ENCODE assay signal across 1 cellular context in the genomic region with DNA sequence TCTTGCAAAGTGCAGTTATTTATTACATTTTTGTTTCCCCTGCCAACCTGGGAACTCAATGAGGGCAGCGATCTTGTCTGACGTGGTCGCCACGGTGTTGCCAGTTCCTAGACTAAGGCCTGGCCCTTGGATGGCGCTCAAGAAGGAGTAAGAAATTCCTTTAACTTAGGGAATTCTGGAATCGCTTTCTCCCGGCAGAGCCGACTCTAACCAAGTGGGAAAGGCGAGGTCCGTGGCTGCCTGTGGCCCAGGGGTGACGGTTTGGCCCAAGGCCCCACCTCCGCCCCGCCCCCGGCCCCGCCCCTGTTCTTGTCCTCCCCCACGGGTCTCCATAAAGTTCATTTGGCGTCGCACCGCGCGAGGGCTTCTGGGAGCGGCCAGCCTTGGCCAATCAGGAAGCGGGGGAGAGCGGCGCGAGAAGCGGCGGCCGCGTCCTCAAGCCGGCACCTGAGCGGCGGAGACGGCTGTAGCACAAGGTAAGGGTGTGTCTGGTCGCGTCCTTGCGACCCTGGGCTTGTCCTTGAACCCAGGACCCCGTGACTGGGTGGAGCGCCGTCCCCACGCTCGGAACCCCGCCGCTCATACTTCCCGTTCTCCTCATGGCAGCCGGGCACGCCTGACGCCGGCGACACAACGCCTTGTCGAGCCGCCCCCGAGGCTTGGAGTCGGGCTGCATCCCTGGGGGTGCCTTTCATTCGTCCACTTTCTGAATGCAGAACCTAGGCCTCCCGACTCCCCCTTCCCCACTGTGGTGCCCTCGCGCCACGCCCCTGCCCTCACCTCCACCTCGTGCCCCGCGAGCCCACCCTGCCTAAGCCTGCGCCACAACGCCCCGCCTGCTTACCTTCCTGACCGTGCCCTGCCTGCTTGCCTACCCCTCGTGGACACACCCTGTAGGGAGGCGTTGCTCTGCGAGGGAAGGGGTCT.
TF ChIP-seq lines count a peak whose summit lies in the region.

A gene (plus strand): TSS at position 394 of the 927 bp plus-strand sequence. CDS start 18,119 bp downstream, outside the sequence.

TF ChIP-seq in HEK293, 187 proteins besides CTCF, POLR2A, EP300 and RAD21 (continued from another document):
- 0 out of 2 replicates have a peak, but pooled peaks have one; percentile 31 for TF ChIP-seq ZNF837 (tag by site-specific recombination; IDR thresholded peaks at IDR 0.05)
- TF ChIP-seq ZNF558 (tag by site-specific recombination; IDR thresholded peaks at IDR 0.05) = no peak
- no peak for TF ChIP-seq ZNF311 (tag by site-specific recombination; IDR thresholded peaks at IDR 0.05; ENCODE audit: borderline replicate concordance)
- TF ChIP-seq ZNF133 (tag by site-specific recombination; IDR thresholded peaks at IDR 0.05) = 0 out of 2 replicates have a peak, but pooled peaks have one; percentile 15
- no peak for TF ChIP-seq ZNF112 (tag by site-specific recombination; IDR thresholded peaks at IDR 0.05)
- TF ChIP-seq ZFP37 (tag by site-specific recombination; IDR thresholded peaks at IDR 0.05) = no peak
- TF ChIP-seq, protein P1, sequence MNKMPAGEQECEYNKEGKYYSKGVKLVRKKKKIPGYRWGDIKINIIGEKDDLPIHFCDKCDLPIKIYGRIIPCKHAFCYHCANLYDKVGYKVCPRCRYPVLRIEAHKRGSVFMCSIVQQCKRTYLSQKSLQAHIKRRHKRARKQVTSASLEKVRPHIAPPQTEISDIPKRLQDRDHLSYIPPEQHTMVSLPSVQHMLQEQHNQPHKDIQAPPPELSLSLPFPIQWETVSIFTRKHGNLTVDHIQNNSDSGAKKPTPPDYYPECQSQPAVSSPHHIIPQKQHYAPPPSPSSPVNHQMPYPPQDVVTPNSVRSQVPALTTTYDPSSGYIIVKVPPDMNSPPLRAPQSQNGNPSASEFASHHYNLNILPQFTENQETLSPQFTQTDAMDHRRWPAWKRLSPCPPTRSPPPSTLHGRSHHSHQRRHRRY (tag by site-specific recombination; IDR thresholded peaks at IDR 0.05) = no peak
- no peak for TF ChIP-seq ZNF792 (tag by site-specific recombination; IDR thresholded peaks at IDR 0.05)
- peak; percentile 72 for TF ChIP-seq ZNF600 (tag by site-specific recombination; IDR thresholded peaks at IDR 0.05)
- TF ChIP-seq, protein P2, sequence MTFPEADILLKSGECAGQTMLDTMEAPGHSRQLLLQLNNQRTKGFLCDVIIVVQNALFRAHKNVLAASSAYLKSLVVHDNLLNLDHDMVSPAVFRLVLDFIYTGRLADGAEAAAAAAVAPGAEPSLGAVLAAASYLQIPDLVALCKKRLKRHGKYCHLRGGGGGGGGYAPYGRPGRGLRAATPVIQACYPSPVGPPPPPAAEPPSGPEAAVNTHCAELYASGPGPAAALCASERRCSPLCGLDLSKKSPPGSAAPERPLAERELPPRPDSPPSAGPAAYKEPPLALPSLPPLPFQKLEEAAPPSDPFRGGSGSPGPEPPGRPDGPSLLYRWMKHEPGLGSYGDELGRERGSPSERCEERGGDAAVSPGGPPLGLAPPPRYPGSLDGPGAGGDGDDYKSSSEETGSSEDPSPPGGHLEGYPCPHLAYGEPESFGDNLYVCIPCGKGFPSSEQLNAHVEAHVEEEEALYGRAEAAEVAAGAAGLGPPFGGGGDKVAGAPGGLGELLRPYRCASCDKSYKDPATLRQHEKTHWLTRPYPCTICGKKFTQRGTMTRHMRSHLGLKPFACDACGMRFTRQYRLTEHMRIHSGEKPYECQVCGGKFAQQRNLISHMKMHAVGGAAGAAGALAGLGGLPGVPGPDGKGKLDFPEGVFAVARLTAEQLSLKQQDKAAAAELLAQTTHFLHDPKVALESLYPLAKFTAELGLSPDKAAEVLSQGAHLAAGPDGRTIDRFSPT (tag by site-specific recombination; IDR thresholded peaks at IDR 0.05) = no peak
- TF ChIP-seq TCF7L2 (IDR thresholded peaks at IDR 0.05; ENCODE audit: borderline replicate concordance, low read depth, low read length) = no peak
- TF ChIP-seq YY2 (tag by site-specific recombination; IDR thresholded peaks at IDR 0.05) = 0 out of 2 replicates have a peak, but pooled peaks have one; percentile 14
- no peak for TF ChIP-seq ZNF596 (tag by site-specific recombination; IDR thresholded peaks at IDR 0.05)
- peak; percentile 80; the same call in 1 of the 2 replicates for TF ChIP-seq KLF10 (tag by site-specific recombination; IDR thresholded peaks at IDR 0.05)
- TF ChIP-seq ZNF530 (tag by site-specific recombination; IDR thresholded peaks at IDR 0.05; ENCODE audit: low read depth) = no peak
- peak; percentile 50; the same call in 1 of the 2 replicates for TF ChIP-seq ZNF843 (tag by site-specific recombination; IDR thresholded peaks at IDR 0.05)
- TF ChIP-seq ZXDB (tag by site-specific recombination; IDR thresholded peaks at IDR 0.05) = peak; percentile 44; the same call in 1 of the 2 replicates
- TF ChIP-seq ZNF394 (tag by site-specific recombination; IDR thresholded peaks at IDR 0.05; ENCODE audit: borderline replicate concordance) = 0 out of 2 replicates have a peak, but pooled peaks have one; percentile 27
- no peak for TF ChIP-seq ZNF248 (tag by site-specific recombination; IDR thresholded peaks at IDR 0.05)
- no peak for TF ChIP-seq ZNF560 (tag by site-specific recombination; IDR thresholded peaks at IDR 0.05; ENCODE audit: borderline replicate concordance)
- TF ChIP-seq ZNF701 (tag by site-specific recombination; IDR thresholded peaks at IDR 0.05) = no peak
- no peak for TF ChIP-seq SCRT2 (tag by site-specific recombination; IDR thresholded peaks at IDR 0.05)
- peak; percentile 67; the same call in 1 of the 2 replicates for TF ChIP-seq KLF7 (tag by site-specific recombination; IDR thresholded peaks at IDR 0.05; ENCODE audit: borderline replicate concordance)
- TF ChIP-seq ZNF510 (tag by site-specific recombination; IDR thresholded peaks at IDR 0.05; ENCODE audit: insufficient replicate concordance) = no peak
- TF ChIP-seq, protein P3, sequence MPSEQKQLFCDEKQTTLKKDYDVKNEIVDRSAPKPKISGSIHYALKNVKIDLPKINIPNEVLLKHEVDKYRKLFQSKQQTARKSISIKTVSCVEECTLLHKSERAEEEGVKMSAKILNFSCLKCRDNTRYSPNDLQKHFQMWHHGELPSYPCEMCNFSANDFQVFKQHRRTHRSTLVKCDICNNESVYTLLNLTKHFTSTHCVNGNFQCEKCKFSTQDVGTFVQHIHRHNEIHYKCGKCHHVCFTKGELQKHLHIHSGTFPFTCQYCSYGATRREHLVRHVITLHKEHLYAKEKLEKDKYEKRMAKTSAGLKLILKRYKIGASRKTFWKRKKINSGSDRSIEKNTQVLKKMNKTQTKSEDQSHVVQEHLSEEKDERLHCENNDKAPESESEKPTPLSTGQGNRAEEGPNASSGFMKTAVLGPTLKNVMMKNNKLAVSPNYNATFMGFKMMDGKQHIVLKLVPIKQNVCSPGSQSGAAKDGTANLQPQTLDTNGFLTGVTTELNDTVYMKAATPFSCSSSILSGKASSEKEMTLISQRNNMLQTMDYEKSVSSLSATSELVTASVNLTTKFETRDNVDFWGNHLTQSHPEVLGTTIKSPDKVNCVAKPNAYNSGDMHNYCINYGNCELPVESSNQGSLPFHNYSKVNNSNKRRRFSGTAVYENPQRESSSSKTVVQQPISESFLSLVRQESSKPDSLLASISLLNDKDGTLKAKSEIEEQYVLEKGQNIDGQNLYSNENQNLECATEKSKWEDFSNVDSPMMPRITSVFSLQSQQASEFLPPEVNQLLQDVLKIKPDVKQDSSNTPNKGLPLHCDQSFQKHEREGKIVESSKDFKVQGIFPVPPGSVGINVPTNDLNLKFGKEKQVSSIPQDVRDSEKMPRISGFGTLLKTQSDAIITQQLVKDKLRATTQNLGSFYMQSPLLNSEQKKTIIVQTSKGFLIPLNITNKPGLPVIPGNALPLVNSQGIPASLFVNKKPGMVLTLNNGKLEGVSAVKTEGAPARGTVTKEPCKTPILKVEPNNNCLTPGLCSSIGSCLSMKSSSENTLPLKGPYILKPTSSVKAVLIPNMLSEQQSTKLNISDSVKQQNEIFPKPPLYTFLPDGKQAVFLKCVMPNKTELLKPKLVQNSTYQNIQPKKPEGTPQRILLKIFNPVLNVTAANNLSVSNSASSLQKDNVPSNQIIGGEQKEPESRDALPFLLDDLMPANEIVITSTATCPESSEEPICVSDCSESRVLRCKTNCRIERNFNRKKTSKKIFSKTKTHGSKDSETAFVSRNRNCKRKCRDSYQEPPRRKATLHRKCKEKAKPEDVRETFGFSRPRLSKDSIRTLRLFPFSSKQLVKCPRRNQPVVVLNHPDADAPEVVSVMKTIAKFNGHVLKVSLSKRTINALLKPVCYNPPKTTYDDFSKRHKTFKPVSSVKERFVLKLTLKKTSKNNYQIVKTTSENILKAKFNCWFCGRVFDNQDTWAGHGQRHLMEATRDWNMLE (tag by site-specific recombination; conservative IDR thresholded peaks at IDR 0.05; ENCODE audit: low read depth) = no peak
- TF ChIP-seq, protein P4, sequence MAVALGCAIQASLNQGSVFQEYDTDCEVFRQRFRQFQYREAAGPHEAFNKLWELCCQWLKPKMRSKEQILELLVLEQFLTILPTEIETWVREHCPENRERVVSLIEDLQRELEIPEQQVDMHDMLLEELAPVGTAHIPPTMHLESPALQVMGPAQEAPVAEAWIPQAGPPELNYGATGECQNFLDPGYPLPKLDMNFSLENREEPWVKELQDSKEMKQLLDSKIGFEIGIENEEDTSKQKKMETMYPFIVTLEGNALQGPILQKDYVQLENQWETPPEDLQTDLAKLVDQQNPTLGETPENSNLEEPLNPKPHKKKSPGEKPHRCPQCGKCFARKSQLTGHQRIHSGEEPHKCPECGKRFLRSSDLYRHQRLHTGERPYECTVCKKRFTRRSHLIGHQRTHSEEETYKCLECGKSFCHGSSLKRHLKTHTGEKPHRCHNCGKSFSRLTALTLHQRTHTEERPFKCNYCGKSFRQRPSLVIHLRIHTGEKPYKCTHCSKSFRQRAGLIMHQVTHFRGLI (tag by site-specific recombination; IDR thresholded peaks at IDR 0.05) = no peak; the same call in 1 of the 2 replicates
- no peak; the same call in 1 of the 2 replicates for TF ChIP-seq ZFHX2 (tag by site-specific recombination; conservative IDR thresholded peaks at IDR 0.05)
- no peak for TF ChIP-seq ZNF24 (tag by site-specific recombination; IDR thresholded peaks at IDR 0.05)
- no peak for TF ChIP-seq ZSCAN23 (tag by site-specific recombination; IDR thresholded peaks at IDR 0.05)
- no peak for TF ChIP-seq ZNF274 (IDR thresholded peaks at IDR 0.05; ENCODE audit: low read length)
- no peak for TF ChIP-seq ZNF274 (tag by site-specific recombination; IDR thresholded peaks at IDR 0.05; ENCODE audit: borderline replicate concordance)
- no peak for TF ChIP-seq ZNF19 (tag by site-specific recombination; IDR thresholded peaks at IDR 0.05; ENCODE audit: low read depth)
- peak; percentile 40; the same call in 1 of the 2 replicates for TF ChIP-seq ZBTB8A (tag by site-specific recombination; IDR thresholded peaks at IDR 0.05)
TF ChIP-seq in HEK293: peak in this region for 31.
